ENCODE assay signal across 8 cellular contexts in the genomic region with DNA sequence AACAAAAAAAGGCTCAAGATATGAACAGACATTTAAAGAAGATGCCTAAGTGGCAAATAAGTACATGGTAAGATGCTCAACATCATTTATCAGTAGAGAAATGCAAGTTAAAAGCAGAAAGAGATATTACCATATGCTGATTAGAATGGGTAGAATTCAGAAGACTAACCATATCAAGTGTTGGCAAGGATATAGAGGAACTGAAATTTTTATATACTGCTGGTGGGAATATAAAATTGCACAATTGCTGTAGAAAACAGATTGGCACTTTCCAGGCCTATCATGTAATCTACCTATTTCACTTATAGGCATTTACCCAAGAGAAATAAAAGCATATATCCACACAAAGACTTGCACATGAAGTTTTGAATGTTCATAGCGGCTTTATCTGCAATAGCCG. TPM values are rescaled to one million over a fixed set of nuclear protein-coding genes. Genes with fewer than 3 reads are reported as not detected.
"Had no signal": no experiment of that assay in that cellular context is flagged by ENCODE, and none has a peak within 500 bp of the region (broad histone marks: within the 10 kb centered on the region; RNA-seq: fewer than 3 reads in every experiment).

No MANE protein-coding gene starts in this region.

- H3K27ac ChIP-seq: HL-60, KMS-11 had no signal

- H3K27ac Mint-ChIP-seq: IgD-negative memory B cell had no signal

- H3K4me3 ChIP-seq: K562 had no signal

- H3K4me1 Mint-ChIP-seq: IgD-negative memory B cell had no signal

- DNase-seq: IMR-90, KBM-7, KG1 had no signal

- H3K4me3 Mint-ChIP-seq: IgD-negative memory B cell had no signal

RNA-seq across cellular contexts. Expression of a gene that starts 17.1 kb away (rescaled TPM):
- total RNA-seq: HT1080, IMR-90, K562 had no signal
- polyA plus RNA-seq: IgD-negative memory B cell, IMR-90 had no signal
